In genomic region chr9:72923077-72923476, GRCh38 we compare ENCODE assay signal across 35 cellular contexts. TPM values are rescaled to one million over a fixed set of nuclear protein-coding genes. Genes with fewer than 3 reads are reported as not detected.
"Had no signal": no experiment of that assay in that cellular context is flagged by ENCODE, and none has a peak within 500 bp of the region (broad histone marks: within the 10 kb centered on the region; RNA-seq: fewer than 3 reads in every experiment).

No MANE protein-coding gene starts in this region.

- H3K4me3 ChIP-seq: MG63 had no signal

- H3K36me3 ChIP-seq: MG63 had no signal

- H3K27me3 ChIP-seq: MG63 had no signal

- DNase-seq: Karpas-422, Kasumi-1, MG63, MM.1S, MV-4-11, NCI-H1048, NCI-H1092, NCI-H1092 treated with DMSO at 0.1 percent for 48 hours, NCI-H1105, NCI-H1105 treated with DMSO at 0.1 percent for 48 hours, NCI-H1417, NCI-H1417 treated with DMSO at 0.1 percent for 48 hours, NCI-H1436, NCI-H1436 treated with DMSO at 0.1 percent for 48 hours, NCI-H146, NCI-H1694, NCI-H1694 treated with DMSO at 0.1 percent for 48 hours, NCI-H187, NCI-H187 treated with DMSO at 0.1 percent for 48 hours, NCI-H1930, NCI-H2029, NCI-H2029 treated with DMSO at 0.1 percent for 48 hours, NCI-H2081, NCI-H2081 treated with DMSO at 0.1 percent for 48 hours, NCI-H2107, NCI-H2171, NCI-H2171 treated with DMSO at 0.1 percent for 48 hours, NCI-H2227 treated with DMSO at 0.1 percent for 48 hours, NCI-H226, NCI-H345, NCI-H446, NCI-H446 treated with DMSO at 0.1 percent for 48 hours, NCI-H510A, NCI-H510A treated with DMSO at 0.1 percent for 48 hours had no signal

- H3K9me3 ChIP-seq: MG63 had no signal

RNA-seq across cellular contexts. Expression of gene ALDH1A1, which starts 29.8 kb away (rescaled TPM):
- total RNA-seq: MCF 10A had no signal
